28 cellular contexts compared by ENCODE assay signal in the genomic region with DNA sequence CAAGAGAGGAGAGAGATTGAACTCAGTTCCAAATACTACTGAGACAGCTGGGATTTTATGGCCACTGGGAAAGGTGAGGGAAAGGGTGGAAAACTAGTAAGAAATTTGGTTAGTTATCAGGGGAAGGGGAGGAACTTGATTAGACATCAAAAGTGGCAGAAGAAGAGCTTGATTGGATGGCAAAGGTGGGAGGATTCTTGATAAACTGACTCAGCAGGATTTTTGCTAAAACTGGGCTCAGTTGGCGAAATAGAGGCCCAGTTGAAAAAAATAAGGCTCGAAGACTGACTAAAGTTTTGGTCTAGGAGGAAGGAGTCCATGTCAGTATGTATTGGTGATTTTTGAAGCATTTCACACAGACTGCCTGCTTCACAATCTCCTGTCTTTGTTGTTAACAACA. TPM values are rescaled to one million over a fixed set of nuclear protein-coding genes. Genes with fewer than 3 reads are reported as not detected.
"Had no signal": no experiment of that assay in that cellular context is flagged by ENCODE, and none has a peak within 500 bp of the region (broad histone marks: within the 10 kb centered on the region; RNA-seq: fewer than 3 reads in every experiment).

No MANE protein-coding gene starts in this region.

- ATAC-seq: Right ventricle myocardium inferior, SK-N-SH treated with all-trans-retinoic acid at 6 μM for 48 hours had no signal

- H3K4me1 Mint-ChIP-seq: IgD-negative memory B cell had no signal

- H3K36me3 ChIP-seq: Peyer's patch, SJCRH30 had no signal

- H3K9me3 ChIP-seq: MG63, Peyer's patch, SJCRH30 had no signal

- H3K4me3 ChIP-seq: MG63, PC-9, Peyer's patch, SJCRH30 had no signal

- H3K27me3 ChIP-seq: MG63, Peyer's patch, SJCRH30 had no signal

- H3K9me3 Mint-ChIP-seq: IgD-negative memory B cell had no signal

- H3K36me3 Mint-ChIP-seq: IgD-negative memory B cell had no signal

- H3K4me2 ChIP-seq: PC-9 had no signal

- H3K4me1 ChIP-seq: Peyer's patch, SJCRH30 had no signal

- H3K27ac ChIP-seq: HL-60, PC-9, Peyer's patch, SJCRH30 had no signal

- FAIRE-seq: HTR-8/SVneo had no signal

- H3K27ac Mint-ChIP-seq: IgD-negative memory B cell had no signal

- H3K4me3 Mint-ChIP-seq: IgD-negative memory B cell had no signal

- H2AFZ ChIP-seq: PC-9 had no signal

- DNase-seq: KBM-7, MG63, NCI-H1092, NCI-H1105 treated with DMSO at 0.1 percent for 48 hours, NCI-H1417 treated with DMSO at 0.1 percent for 48 hours, NCI-H146, NCI-H1694 treated with DMSO at 0.1 percent for 48 hours, NCI-H1930, NCI-H2081, NCI-H2107, NCI-H2171, NCI-H226, NCI-H446, NCI-H510A, NCI-H524 treated with DMSO at 0.1 percent for 48 hours, NCI-H69, NCI-H774, PC-9, Peyer's patch, SHP77 treated with DMSO at 0.1 percent for 48 hours, SJCRH30 had no signal

RNA-seq across cellular contexts. Expression of a gene that starts 10.0 kb away (rescaled TPM):
- total RNA-seq: OCI-LY7 had no signal

RNA-seq across cellular contexts. Expression of a gene that starts 56.3 kb away (rescaled TPM):
- total RNA-seq: OCI-LY7, PC-9, RPMI7951 had no signal
- polyA plus RNA-seq: IgD-negative memory B cell had no signal
